Comparison of ENCODE assay signal across 16 cellular contexts in genomic region chr17:19348806-19349205, GRCh38. TPM values are rescaled to one million over a fixed set of nuclear protein-coding genes. Genes with fewer than 3 reads are reported as not detected.
"Had no signal": no experiment of that assay in that cellular context is flagged by ENCODE, and none has a peak within 500 bp of the region (broad histone marks: within the 10 kb centered on the region; RNA-seq: fewer than 3 reads in every experiment).

No MANE protein-coding gene starts in this region.

- H3K36me3 ChIP-seq: colonic mucosa, lower lobe of right lung, neural progenitor cell, pancreas, tibial artery had no signal

- H3K9me3 Mint-ChIP-seq: activated naive CD4-positive, alpha-beta T cell treated with anti-CD3 and anti-CD28 coated beads, Interleukin-2, amount 10 ng/mL, durations not matched to agents 7 days and 5 days; activated T-helper 17 cell treated with anti-CD3 and anti-CD28 coated beads, Interleukin-2, amount 50 U/mL, for 72 hours; immature natural killer cell; neural progenitor cell; stimulated activated naive B cell treated with anti-CD40 and anti-IgM and Interleukin-4, amounts not matched to agents 10 μg/mL and 1 μg/mL and 100 μg/mL, for 72 hours; WTC11 had no signal

- H3K27ac ChIP-seq: colonic mucosa, foreskin keratinocyte, lower lobe of right lung, neural progenitor cell, pancreas had no signal

- ATAC-seq: activated T-helper 17 cell treated with anti-CD3 and anti-CD28 coated beads, Interleukin-2, amount 50 U/mL, for 72 hours; foreskin keratinocyte; lower lobe of right lung; pancreas; stimulated activated naive B cell treated with anti-CD40 and anti-IgM and Interleukin-4, amounts not matched to agents 10 μg/mL and 1 μg/mL and 100 μg/mL, for 72 hours; T-helper 17 cell; WTC11 had no signal

- H3K36me3 Mint-ChIP-seq: activated naive CD4-positive, alpha-beta T cell treated with anti-CD3 and anti-CD28 coated beads, Interleukin-2, amount 10 ng/mL, durations not matched to agents 7 days and 5 days had no signal

- H3K4me3 ChIP-seq: colonic mucosa, lower lobe of right lung, neural progenitor cell, pancreas, tibial artery had no signal

- H3K4me2 ChIP-seq: neural progenitor cell had no signal

- H3K27ac Mint-ChIP-seq: activated naive CD4-positive, alpha-beta T cell treated with anti-CD3 and anti-CD28 coated beads, Interleukin-2, amount 10 ng/mL, durations not matched to agents 7 days and 5 days; activated T-helper 17 cell treated with anti-CD3 and anti-CD28 coated beads, Interleukin-2, amount 50 U/mL, for 72 hours; immature natural killer cell; neural progenitor cell; stimulated activated naive B cell treated with anti-CD40 and anti-IgM and Interleukin-4, amounts not matched to agents 10 μg/mL and 1 μg/mL and 100 μg/mL, for 72 hours; T-helper 17 cell; WTC11 had no signal

- H3K4me3 Mint-ChIP-seq: activated naive CD4-positive, alpha-beta T cell treated with anti-CD3 and anti-CD28 coated beads, Interleukin-2, amount 10 ng/mL, durations not matched to agents 7 days and 5 days; activated T-helper 17 cell treated with anti-CD3 and anti-CD28 coated beads, Interleukin-2, amount 50 U/mL, for 72 hours; immature natural killer cell; neural progenitor cell; stimulated activated naive B cell treated with anti-CD40 and anti-IgM and Interleukin-4, amounts not matched to agents 10 μg/mL and 1 μg/mL and 100 μg/mL, for 72 hours; T-helper 17 cell; WTC11 had no signal

- FAIRE-seq: pancreas had no signal

- H3K9ac ChIP-seq: neural progenitor cell had no signal

- H3K27me3 ChIP-seq: colonic mucosa, foreskin keratinocyte, neural progenitor cell, pancreas, tibial artery had no signal

- H2AFZ ChIP-seq: neural progenitor cell had no signal

- H3K9me3 ChIP-seq: colonic mucosa, lower lobe of right lung, pancreas, tibial artery had no signal

- DNase-seq: activated CD4-positive, alpha-beta T cell treated with anti-CD3 and anti-CD28 coated beads for 48 hours; activated naive CD4-positive, alpha-beta T cell treated with anti-CD3 and anti-CD28 coated beads, Interleukin-2, amount 10 ng/mL, durations not matched to agents 7 days and 5 days; caudate nucleus; foreskin keratinocyte; immature natural killer cell; lower lobe of right lung; stimulated activated CD4-positive, alpha-beta T cell treated with anti-CD3 and anti-CD28 coated beads, Interleukin-15, amount 100 ng/mL, for 24 hours; stimulated activated CD4-positive, alpha-beta T cell treated with anti-CD3 and anti-CD28 coated beads, Interleukin-4, amount 100 ng/mL, for 1 hour; stimulated activated naive B cell treated with anti-CD40 and anti-IgM and Interleukin-4, amounts not matched to agents 10 μg/mL and 1 μg/mL and 100 μg/mL, for 72 hours; T-helper 17 cell had no signal

- H3K4me1 Mint-ChIP-seq: activated naive CD4-positive, alpha-beta T cell treated with anti-CD3 and anti-CD28 coated beads, Interleukin-2, amount 10 ng/mL, durations not matched to agents 7 days and 5 days; activated T-helper 17 cell treated with anti-CD3 and anti-CD28 coated beads, Interleukin-2, amount 50 U/mL, for 72 hours; immature natural killer cell; T-helper 17 cell; WTC11 had no signal

- H3K4me1 ChIP-seq: colonic mucosa, lower lobe of right lung, neural progenitor cell, pancreas had no signal

RNA-seq across cellular contexts. Expression of gene MFAP4, which starts 38.2 kb away (rescaled TPM):
- total RNA-seq: activated T-helper 17 cell treated with anti-CD3 and anti-CD28 coated beads, Interleukin-2, amount 50 U/mL, for 72 hours; foreskin keratinocyte; T-helper 17 cell had no signal
- polyA plus RNA-seq: foreskin keratinocyte had no signal
